26 cellular contexts compared by ENCODE assay signal in genomic region chr11:13290221-13290980, GRCh38.
"Had no signal": no experiment of that assay in that cellular context is flagged by ENCODE, and none has a peak within 500 bp of the region (broad histone marks: within the 10 kb centered on the region; RNA-seq: fewer than 3 reads in every experiment).

No MANE protein-coding gene starts in this region.

- H3K4me3 ChIP-seq: ascending aorta, dorsolateral prefrontal cortex, esophagus muscularis mucosa, gastrocnemius medialis, ovary, prostate gland, spleen, thyroid gland had no signal

- H3K27ac ChIP-seq: ascending aorta, brain microvascular endothelial cell, esophagus muscularis mucosa, gastrocnemius medialis, neutrophil, ovary, prostate gland, spleen, thyroid gland, WERI-Rb-1 had no signal

- H3K27me3 ChIP-seq: ascending aorta, brain microvascular endothelial cell, dorsolateral prefrontal cortex, esophagus muscularis mucosa, gastrocnemius medialis, neutrophil, ovary, spleen, thyroid gland had no signal

- H3K4me1 Mint-ChIP-seq: nephron had no signal

- H3K4me3 Mint-ChIP-seq: nephron had no signal

- DNase-seq: activated CD4-positive, CD25-positive, alpha-beta regulatory T cell treated with anti-CD3 and anti-CD28 coated beads, Interleukin-2, amount 50 U/mL, for 72 hours; activated effector memory CD4-positive, alpha-beta T cell treated with anti-CD3 and anti-CD28 coated beads, Interleukin-2, amount 50 U/mL, for 16 hours; activated naive CD4-positive, alpha-beta T cell treated with anti-CD3 and anti-CD28 coated beads, Interleukin-2, amount 50 U/mL, for 16 hours; activated T-cell treated with anti-CD3 and anti-CD28 coated beads, Interleukin-2, amount 50 U/mL, for 48 hours; brain microvascular endothelial cell; central memory CD4-positive, alpha-beta T cell; dorsolateral prefrontal cortex; effector memory CD8-positive, alpha-beta T cell; gastrocnemius medialis; hypothalamus; left ventricle myocardium superior; midbrain; ovary; spleen; stimulated activated CD4-positive, alpha-beta T cell treated with anti-CD3 and anti-CD28 coated beads, Interleukin-4, amount 100 ng/mL, for 1 hour; stimulated activated naive CD4-positive, alpha-beta T cell treated with Interleukin-2 at 50 U/mL for 16 hours; thyroid gland; WERI-Rb-1 had no signal

- H3K9me3 ChIP-seq: ascending aorta, esophagus muscularis mucosa, gastrocnemius medialis, neutrophil, ovary, prostate gland, spleen, thyroid gland had no signal

- H3K9me3 Mint-ChIP-seq: effector memory CD8-positive, alpha-beta T cell; nephron had no signal

- H3K4me1 ChIP-seq: prostate gland had no signal

- H3K27ac Mint-ChIP-seq: nephron had no signal

- FAIRE-seq: colon, endothelial cell of umbilical vein, islet of Langerhans had no signal

- H3K36me3 ChIP-seq: ascending aorta, brain microvascular endothelial cell, esophagus muscularis mucosa, gastrocnemius medialis, neutrophil, ovary, prostate gland, spleen, thyroid gland, WERI-Rb-1 had no signal

- H3K27me3 Mint-ChIP-seq: effector memory CD8-positive, alpha-beta T cell had no signal

- ATAC-seq: effector memory CD8-positive, alpha-beta T cell; gastrocnemius medialis; left ventricle myocardium superior had no signal
